Comparison of ENCODE assay signal across 1 cellular context in the genomic region with DNA sequence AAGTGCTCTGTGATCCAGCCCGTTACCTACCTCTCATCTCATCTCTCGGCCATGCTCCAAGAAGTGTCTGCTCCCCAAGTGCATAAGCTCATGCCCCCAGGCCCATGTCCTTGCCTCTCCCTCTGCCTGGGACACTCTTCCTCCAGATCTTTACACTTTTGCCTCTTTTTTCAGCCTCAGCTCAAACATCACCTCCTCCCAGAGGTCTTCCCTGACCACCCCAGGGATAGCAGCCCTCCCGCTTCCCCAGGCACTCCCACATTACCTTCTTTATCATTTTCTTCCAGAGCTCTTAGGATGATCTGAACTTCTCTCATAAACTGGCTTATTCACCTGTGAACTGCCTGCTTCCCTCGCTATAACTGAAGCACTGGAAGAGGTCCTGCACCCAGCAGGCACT.
TF ChIP-seq lines count a peak whose summit lies in the region.

No MANE protein-coding gene starts in this region.

TF ChIP-seq in H1, 55 proteins besides CTCF, POLR2A, EP300 and RAD21:
- TF ChIP-seq CREB1 (IDR thresholded peaks at IDR 0.05) (no peak), SP1 (IDR thresholded peaks at IDR 0.05; ENCODE audit: low read depth, low read length) (no peak), CHD1 (IDR thresholded peaks at IDR 0.05; ENCODE audit: low read depth, low read length) (no peak), SIRT6 (IDR thresholded peaks at IDR 0.05; ENCODE audit: low read length) (no peak), NANOG (IDR thresholded peaks at IDR 0.05; ENCODE audit: insufficient read depth, low read depth, low read length, poor library complexity, severe bottlenecking) (no peak), FOSL1 (IDR thresholded peaks at IDR 0.05; ENCODE audit: insufficient read depth, low read depth, low read length) (no peak), EGR1 (IDR thresholded peaks at IDR 0.05; ENCODE audit: borderline replicate concordance, low read depth, low read length) (no peak), NRF1 (IDR thresholded peaks at IDR 0.05; ENCODE audit: low read depth, low read length) (no peak)
- TF ChIP-seq, protein P1, sequence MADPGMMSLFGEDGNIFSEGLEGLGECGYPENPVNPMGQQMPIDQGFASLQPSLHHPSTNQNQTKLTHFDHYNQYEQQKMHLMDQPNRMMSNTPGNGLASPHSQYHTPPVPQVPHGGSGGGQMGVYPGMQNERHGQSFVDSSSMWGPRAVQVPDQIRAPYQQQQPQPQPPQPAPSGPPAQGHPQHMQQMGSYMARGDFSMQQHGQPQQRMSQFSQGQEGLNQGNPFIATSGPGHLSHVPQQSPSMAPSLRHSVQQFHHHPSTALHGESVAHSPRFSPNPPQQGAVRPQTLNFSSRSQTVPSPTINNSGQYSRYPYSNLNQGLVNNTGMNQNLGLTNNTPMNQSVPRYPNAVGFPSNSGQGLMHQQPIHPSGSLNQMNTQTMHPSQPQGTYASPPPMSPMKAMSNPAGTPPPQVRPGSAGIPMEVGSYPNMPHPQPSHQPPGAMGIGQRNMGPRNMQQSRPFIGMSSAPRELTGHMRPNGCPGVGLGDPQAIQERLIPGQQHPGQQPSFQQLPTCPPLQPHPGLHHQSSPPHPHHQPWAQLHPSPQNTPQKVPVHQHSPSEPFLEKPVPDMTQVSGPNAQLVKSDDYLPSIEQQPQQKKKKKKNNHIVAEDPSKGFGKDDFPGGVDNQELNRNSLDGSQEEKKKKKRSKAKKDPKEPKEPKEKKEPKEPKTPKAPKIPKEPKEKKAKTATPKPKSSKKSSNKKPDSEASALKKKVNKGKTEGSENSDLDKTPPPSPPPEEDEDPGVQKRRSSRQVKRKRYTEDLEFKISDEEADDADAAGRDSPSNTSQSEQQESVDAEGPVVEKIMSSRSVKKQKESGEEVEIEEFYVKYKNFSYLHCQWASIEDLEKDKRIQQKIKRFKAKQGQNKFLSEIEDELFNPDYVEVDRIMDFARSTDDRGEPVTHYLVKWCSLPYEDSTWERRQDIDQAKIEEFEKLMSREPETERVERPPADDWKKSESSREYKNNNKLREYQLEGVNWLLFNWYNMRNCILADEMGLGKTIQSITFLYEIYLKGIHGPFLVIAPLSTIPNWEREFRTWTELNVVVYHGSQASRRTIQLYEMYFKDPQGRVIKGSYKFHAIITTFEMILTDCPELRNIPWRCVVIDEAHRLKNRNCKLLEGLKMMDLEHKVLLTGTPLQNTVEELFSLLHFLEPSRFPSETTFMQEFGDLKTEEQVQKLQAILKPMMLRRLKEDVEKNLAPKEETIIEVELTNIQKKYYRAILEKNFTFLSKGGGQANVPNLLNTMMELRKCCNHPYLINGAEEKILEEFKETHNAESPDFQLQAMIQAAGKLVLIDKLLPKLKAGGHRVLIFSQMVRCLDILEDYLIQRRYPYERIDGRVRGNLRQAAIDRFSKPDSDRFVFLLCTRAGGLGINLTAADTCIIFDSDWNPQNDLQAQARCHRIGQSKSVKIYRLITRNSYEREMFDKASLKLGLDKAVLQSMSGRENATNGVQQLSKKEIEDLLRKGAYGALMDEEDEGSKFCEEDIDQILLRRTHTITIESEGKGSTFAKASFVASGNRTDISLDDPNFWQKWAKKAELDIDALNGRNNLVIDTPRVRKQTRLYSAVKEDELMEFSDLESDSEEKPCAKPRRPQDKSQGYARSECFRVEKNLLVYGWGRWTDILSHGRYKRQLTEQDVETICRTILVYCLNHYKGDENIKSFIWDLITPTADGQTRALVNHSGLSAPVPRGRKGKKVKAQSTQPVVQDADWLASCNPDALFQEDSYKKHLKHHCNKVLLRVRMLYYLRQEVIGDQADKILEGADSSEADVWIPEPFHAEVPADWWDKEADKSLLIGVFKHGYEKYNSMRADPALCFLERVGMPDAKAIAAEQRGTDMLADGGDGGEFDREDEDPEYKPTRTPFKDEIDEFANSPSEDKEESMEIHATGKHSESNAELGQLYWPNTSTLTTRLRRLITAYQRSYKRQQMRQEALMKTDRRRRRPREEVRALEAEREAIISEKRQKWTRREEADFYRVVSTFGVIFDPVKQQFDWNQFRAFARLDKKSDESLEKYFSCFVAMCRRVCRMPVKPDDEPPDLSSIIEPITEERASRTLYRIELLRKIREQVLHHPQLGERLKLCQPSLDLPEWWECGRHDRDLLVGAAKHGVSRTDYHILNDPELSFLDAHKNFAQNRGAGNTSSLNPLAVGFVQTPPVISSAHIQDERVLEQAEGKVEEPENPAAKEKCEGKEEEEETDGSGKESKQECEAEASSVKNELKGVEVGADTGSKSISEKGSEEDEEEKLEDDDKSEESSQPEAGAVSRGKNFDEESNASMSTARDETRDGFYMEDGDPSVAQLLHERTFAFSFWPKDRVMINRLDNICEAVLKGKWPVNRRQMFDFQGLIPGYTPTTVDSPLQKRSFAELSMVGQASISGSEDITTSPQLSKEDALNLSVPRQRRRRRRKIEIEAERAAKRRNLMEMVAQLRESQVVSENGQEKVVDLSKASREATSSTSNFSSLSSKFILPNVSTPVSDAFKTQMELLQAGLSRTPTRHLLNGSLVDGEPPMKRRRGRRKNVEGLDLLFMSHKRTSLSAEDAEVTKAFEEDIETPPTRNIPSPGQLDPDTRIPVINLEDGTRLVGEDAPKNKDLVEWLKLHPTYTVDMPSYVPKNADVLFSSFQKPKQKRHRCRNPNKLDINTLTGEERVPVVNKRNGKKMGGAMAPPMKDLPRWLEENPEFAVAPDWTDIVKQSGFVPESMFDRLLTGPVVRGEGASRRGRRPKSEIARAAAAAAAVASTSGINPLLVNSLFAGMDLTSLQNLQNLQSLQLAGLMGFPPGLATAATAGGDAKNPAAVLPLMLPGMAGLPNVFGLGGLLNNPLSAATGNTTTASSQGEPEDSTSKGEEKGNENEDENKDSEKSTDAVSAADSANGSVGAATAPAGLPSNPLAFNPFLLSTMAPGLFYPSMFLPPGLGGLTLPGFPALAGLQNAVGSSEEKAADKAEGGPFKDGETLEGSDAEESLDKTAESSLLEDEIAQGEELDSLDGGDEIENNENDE (IDR thresholded peaks at IDR 0.05; ENCODE audit: insufficient replicate concordance, low read length): no peak
